13 cellular contexts compared by ENCODE assay signal in the genomic region with DNA sequence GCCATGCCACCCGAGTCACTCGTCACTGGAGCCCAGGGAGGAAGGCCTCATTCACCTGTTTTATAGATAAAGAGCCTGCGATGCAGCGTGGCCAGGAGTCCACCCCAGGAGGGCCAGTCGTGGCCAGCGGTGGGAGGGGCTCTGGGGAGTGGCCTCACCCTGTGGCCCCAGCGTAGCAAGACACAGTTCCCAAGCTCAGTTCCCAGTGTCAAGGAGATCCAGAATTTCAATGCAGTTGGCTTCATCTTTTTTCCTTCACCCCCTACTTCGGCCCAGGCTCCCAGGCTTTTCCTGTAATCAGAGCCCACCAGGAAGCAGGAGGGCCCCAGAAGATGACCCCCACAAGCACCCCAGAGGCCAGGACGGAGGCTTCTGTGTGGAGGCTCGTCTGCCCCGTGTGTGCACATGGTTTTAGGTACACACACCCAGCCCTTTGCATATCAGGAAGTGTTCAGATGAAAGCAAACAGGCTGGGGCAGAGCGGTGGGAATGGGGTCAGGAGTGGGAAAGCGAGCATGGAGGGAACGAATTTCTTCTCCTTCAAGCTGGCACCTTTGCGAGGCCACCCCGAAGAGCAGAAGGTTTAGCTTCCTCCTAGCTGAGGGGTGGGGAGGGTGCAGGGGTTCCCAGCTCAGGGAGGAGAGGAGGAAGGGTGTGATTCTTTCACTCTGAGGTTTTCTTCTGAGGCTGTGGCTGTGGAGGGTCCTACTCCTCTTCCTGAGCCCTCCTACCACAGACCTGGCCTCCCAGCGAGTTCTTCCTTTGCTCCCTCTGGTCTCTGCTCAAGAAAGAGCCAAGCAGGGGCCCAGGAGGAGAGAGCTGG.
DNase-seq lines count a peak whose midpoint lies in the region; ATAC-seq, FAIRE-seq and TF ChIP-seq lines count a peak whose summit lies in the region.
"Had no signal": no experiment of that assay in that cellular context is flagged by ENCODE, and none has a peak within 500 bp of the region (broad histone marks: within the 10 kb centered on the region; RNA-seq: fewer than 3 reads in every experiment).

No MANE protein-coding gene starts in this region.

- H3K9ac ChIP-seq in liver (ENCODE audit: low read depth in 1 of 2, low read length in 2 of 2) (no peak overlapping the region), HepG2 (ENCODE audit: insufficient read depth, low read depth, low read length) (no peak overlapping the region)

- no peaks in the 10 kb centered on the region for H3K27me3 Mint-ChIP-seq in WTC11 (ENCODE audit: low read depth)

- no TSS peak for BruUV-seq in HepG2 (replicated peaks; lab: Mats Ljungman, UMichigan)

- no peak for ATAC-seq in HepG2
- no peak for ATAC-seq in HG02642 (IDR thresholded peaks at IDR 0.05; ENCODE audit: poor library complexity, unreplicated experiment)
- no peak for ATAC-seq in WTC11
- ATAC-seq: GM23338 had no signal

- FAIRE-seq in HepG2 (lab: Jason Lieb, UNC), result no peak
- FAIRE-seq: TTC549 had no signal

- H3K4me2 ChIP-seq in HepG2 (ENCODE audit: low read depth, low read length), result no peak overlapping the region
- H3K4me2 ChIP-seq: GM23338 had no signal

- H3K27ac ChIP-seq in liver (ENCODE audit: low read depth in 1 of 2, low read length in 2 of 2), result peak overlapping the region; percentile 51
- H3K27ac ChIP-seq in HepG2 (ENCODE audit: extremely low read length, insufficient read depth, low read length), result no peak overlapping the region
- H3K27ac ChIP-seq in cingulate gyrus (ENCODE audit: low read depth, low read length), result peak overlapping the region; percentile 10
- H3K27ac ChIP-seq in muscle layer of duodenum (ENCODE audit: low read length), result peak overlapping the region; percentile 45

- H4K20me1 ChIP-seq in HepG2 (ENCODE audit: insufficient read depth, low read length), result no peaks in the 10 kb centered on the region

- no peaks in the 10 kb centered on the region for H3K27me3 ChIP-seq in liver (ENCODE audit: control insufficient read depth in 4 of 4, insufficient read depth in 4 of 4, low read length in 3 of 4)
- H3K27me3 ChIP-seq in HepG2 (ENCODE audit: control insufficient read depth in 1 of 2, insufficient read depth in 2 of 2, low read length in 2 of 2), result no peaks in the 10 kb centered on the region
- no peaks in the 10 kb centered on the region for H3K27me3 ChIP-seq in muscle layer of duodenum (ENCODE audit: low read depth, low read length)

- peaks cover 7% of the 10 kb centered on the region; the same call in 1 of the 2 replicates for H3K36me3 Mint-ChIP-seq in WTC11

- no peak overlapping the region for H2AFZ ChIP-seq in HepG2 (ENCODE audit: low read length)
- H2AFZ ChIP-seq: GM23338 had no signal

- H3K9me3 ChIP-seq in liver (ENCODE audit: control insufficient read depth in 4 of 4, low read length in 3 of 4) (no peaks in the 10 kb centered on the region), HepG2 (ENCODE audit: low read length) (no peaks in the 10 kb centered on the region), muscle layer of duodenum (ENCODE audit: control insufficient read depth in 1 of 2, low read length in 2 of 2) (no peaks in the 10 kb centered on the region)

- intact Hi-C loops in HepG2 (cut with micrococcal nuclease; ENCODE audit: unreplicated experiment), result no loop called here

- TF ChIP-seq CTCF in liver (IDR thresholded peaks at IDR 0.05; ENCODE audit: low read depth, low read length, missing input control) (no peak), HepG2 (CRISPR knock-in tag; IDR thresholded peaks at IDR 0.05) (no peak), WTC11 (IDR thresholded peaks at IDR 0.05) (no peak)

- no peaks in the 10 kb centered on the region for H3K4me1 ChIP-seq in liver (ENCODE audit: control insufficient read depth in 4 of 4, insufficient read depth in 4 of 4, low read length in 3 of 4)
- peaks cover 21% of the 10 kb centered on the region for H3K4me1 ChIP-seq in HepG2 (ENCODE audit: insufficient read depth, low read length)
- no peaks in the 10 kb centered on the region for H3K4me1 ChIP-seq in muscle layer of duodenum (ENCODE audit: control insufficient read depth in 1 of 2, insufficient read depth in 2 of 2, low read length in 2 of 2)

- POLR2A ChIA-PET in HepG2 (lab: Yijun Ruan, JAX), result no interaction called here
- POLR2A ChIA-PET in WTC11 (lab: Charles Lee), result interaction anchor here (0.9 kb wide), 1 partner anchor 13 kb away, joined by 3 read pairs; no protein-coding TSS in a partner anchor

- H3K36me3 ChIP-seq in liver (ENCODE audit: control insufficient read depth in 4 of 4, insufficient read depth in 3 of 4, low read depth in 1 of 4, low read length in 3 of 4) (no peaks in the 10 kb centered on the region), HepG2 (replicated peaks in 1 of 2; ENCODE audit: control insufficient read depth in 1 of 2, insufficient read depth in 2 of 2, low read length in 2 of 2) (peaks cover 0 to 2% of the 10 kb centered on the region in 2 experiments; a peak in 2 of 5 replicates), muscle layer of duodenum (ENCODE audit: control insufficient read depth in 1 of 2, insufficient read depth in 2 of 2, low read length in 2 of 2) (peaks cover 23 to 54% of the 10 kb centered on the region in 2 donors)

- in situ Hi-C loops in HepG2 (cut with HindIII; ENCODE audit: extremely low pct_ligation_motif_present, low pct_unique_long_range_greater_than_20kb), result no loop called here

- no peak overlapping the region for H3K4me3 ChIP-seq in liver (ENCODE audit: low read depth in 1 of 3, low read length in 3 of 3)
- H3K4me3 ChIP-seq in HepG2 (replicated peaks in 1 of 3; ENCODE audit: insufficient read depth in 1 of 3, low read depth in 2 of 3, low read length in 3 of 3), result no peak overlapping the region
- no peak overlapping the region for H3K4me3 ChIP-seq in muscle layer of duodenum (ENCODE audit: low read depth in 1 of 2, low read length in 2 of 2)
- H3K4me3 ChIP-seq: GM23338 had no signal

- TF ChIP-seq POLR2A in HepG2 (IDR thresholded peaks at IDR 0.05; ENCODE audit: insufficient read depth in 1 of 2, low read depth in 2 of 2, low read length in 2 of 2), result no peak

- CTCF ChIA-PET in HepG2 (lab: Yijun Ruan, JAX; ENCODE audit: low intra/inter-chr PET ratio, low total read pairs) (no interaction called here), WTC11 (lab: Charles Lee) (interaction anchor here (1.8 to 1.9 kb wide), 2 partner anchors 38 to 40 kb away, joined by 4 to 7 read pairs; no protein-coding TSS in a partner anchor)

- TF ChIP-seq EP300 in HepG2 (IDR thresholded peaks at IDR 0.05; ENCODE audit: low read depth in 2 of 2, low read length in 2 of 2) (no peak), HepG2 (CRISPR knock-in tag; IDR thresholded peaks at IDR 0.05; ENCODE audit: borderline replicate concordance) (no peak)

- 50% methylated on average over 17 of the region's 17 CpGs for WGBS in liver
- WGBS in HepG2 (ENCODE audit: low lambda C conversion rate), result 77% methylated on average over 17 of the region's 17 CpGs

- no peaks in the 10 kb centered on the region for H3K9me3 Mint-ChIP-seq in WTC11
- H3K9me3 Mint-ChIP-seq: GM23338, nephron had no signal

- TF ChIP-seq RAD21 in liver (IDR thresholded peaks at IDR 0.05) (no peak), HepG2 (CRISPR knock-in tag; IDR thresholded peaks at IDR 0.05) (no peak)

- DNase-seq in HepG2 (ENCODE audit: low spot score) (no peak), WTC11 (ENCODE audit: low spot score) (no peak), amniotic stem cell (lab: John Stamatoyannopoulos, UW) (no peak), NCI-H748 treated with DMSO at 0.1 percent for 48 hours (lab: John Stamatoyannopoulos, UW) (no peak)
- DNase-seq: dermis blood vessel endothelial cell, NCI-H2107 had no signal

- no peaks in the 10 kb centered on the region for H3K79me2 ChIP-seq in HepG2 (ENCODE audit: insufficient read depth, low read length)

- no peak overlapping the region for H3K4me3 Mint-ChIP-seq in WTC11
- H3K4me3 Mint-ChIP-seq: GM23338, nephron had no signal

- no peak overlapping the region for H3K27ac Mint-ChIP-seq in WTC11
- H3K27ac Mint-ChIP-seq: GM23338 had no signal

- no peaks in the 10 kb centered on the region for H3K4me1 Mint-ChIP-seq in WTC11
- H3K4me1 Mint-ChIP-seq: GM23338 had no signal

TF ChIP-seq in liver, 16 proteins besides CTCF, POLR2A, EP300 and RAD21:
- TF ChIP-seq HNF4A (conservative IDR thresholded peaks at IDR 0.05), result no peak
- no peak for TF ChIP-seq GABPA (IDR thresholded peaks at IDR 0.05 in 1 of 2, conservative IDR thresholded peaks at IDR 0.05 in 1 of 2)

TF ChIP-seq in WTC11, 78 proteins besides CTCF, POLR2A, EP300 and RAD21 (continues in another document):
- TF ChIP-seq, protein P1, sequence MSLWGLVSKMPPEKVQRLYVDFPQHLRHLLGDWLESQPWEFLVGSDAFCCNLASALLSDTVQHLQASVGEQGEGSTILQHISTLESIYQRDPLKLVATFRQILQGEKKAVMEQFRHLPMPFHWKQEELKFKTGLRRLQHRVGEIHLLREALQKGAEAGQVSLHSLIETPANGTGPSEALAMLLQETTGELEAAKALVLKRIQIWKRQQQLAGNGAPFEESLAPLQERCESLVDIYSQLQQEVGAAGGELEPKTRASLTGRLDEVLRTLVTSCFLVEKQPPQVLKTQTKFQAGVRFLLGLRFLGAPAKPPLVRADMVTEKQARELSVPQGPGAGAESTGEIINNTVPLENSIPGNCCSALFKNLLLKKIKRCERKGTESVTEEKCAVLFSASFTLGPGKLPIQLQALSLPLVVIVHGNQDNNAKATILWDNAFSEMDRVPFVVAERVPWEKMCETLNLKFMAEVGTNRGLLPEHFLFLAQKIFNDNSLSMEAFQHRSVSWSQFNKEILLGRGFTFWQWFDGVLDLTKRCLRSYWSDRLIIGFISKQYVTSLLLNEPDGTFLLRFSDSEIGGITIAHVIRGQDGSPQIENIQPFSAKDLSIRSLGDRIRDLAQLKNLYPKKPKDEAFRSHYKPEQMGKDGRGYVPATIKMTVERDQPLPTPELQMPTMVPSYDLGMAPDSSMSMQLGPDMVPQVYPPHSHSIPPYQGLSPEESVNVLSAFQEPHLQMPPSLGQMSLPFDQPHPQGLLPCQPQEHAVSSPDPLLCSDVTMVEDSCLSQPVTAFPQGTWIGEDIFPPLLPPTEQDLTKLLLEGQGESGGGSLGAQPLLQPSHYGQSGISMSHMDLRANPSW (CRISPR knock-in tag; conservative IDR thresholded peaks at IDR 0.05; ENCODE audit: low read depth), result no peak
- no peak for TF ChIP-seq NFE2L1 (CRISPR knock-in tag; IDR thresholded peaks at IDR 0.05)
- TF ChIP-seq MXD4 (CRISPR knock-in tag; IDR thresholded peaks at IDR 0.05; ENCODE audit: borderline replicate concordance), result no peak
- TF ChIP-seq, protein P2, sequence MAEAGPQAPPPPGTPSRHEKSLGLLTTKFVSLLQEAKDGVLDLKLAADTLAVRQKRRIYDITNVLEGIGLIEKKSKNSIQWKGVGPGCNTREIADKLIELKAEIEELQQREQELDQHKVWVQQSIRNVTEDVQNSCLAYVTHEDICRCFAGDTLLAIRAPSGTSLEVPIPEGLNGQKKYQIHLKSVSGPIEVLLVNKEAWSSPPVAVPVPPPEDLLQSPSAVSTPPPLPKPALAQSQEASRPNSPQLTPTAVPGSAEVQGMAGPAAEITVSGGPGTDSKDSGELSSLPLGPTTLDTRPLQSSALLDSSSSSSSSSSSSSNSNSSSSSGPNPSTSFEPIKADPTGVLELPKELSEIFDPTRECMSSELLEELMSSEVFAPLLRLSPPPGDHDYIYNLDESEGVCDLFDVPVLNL (CRISPR knock-in tag; IDR thresholded peaks at IDR 0.05; ENCODE audit: borderline replicate concordance, low read depth), result no peak
